ENCODE assay signal across 25 cellular contexts in the genomic region with DNA sequence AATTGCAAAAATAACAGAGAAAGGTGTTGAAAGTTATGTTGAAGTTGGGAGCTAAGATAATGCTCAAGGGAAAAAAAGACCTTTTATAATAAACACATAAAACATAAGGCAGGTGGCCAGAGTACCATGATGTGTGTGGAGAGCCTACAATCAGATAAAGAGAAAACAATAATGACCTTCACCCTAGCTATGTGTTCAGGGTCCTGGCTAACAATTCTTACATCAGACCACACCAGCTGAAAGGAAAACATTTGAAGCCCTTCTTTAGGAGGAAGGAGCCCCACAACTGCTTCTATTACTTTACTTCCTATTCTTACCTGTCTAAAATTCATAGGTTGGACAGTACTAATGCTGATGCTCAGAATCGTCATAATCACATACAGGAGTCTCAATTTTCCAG. TPM values are rescaled to one million over a fixed set of nuclear protein-coding genes. Genes with fewer than 3 reads are reported as not detected.
DNase-seq lines count a peak whose midpoint lies in the region; TF ChIP-seq lines count a peak whose summit lies in the region.
"Had no signal": no experiment of that assay in that cellular context is flagged by ENCODE, and none has a peak within 500 bp of the region (broad histone marks: within the 10 kb centered on the region; RNA-seq: fewer than 3 reads in every experiment).

No MANE protein-coding gene starts in this region.

- no peak overlapping the region for H3K4me3 ChIP-seq in neutrophil (ENCODE audit: low read depth in 1 of 2, low read length in 1 of 2)
- H3K4me3 ChIP-seq: A549, BLaER1, esophagus muscularis mucosa, hepatocyte, left ventricle myocardium inferior, upper lobe of left lung had no signal

- CTCF ChIA-PET in activated naive CD4-positive, alpha-beta T cell treated with anti-CD3 and anti-CD28 coated beads for 36 hours (lab: Charles Lee), result interaction anchor here (0.7 to 1.0 kb wide), 5 partner anchors 9 to 198 kb away, joined by 3 to 7 read pairs (median 4); no protein-coding TSS in a partner anchor
- CTCF ChIA-PET in RWPE1 (lab: Yijun Ruan, JAX), result no interaction called here

- TF ChIP-seq CTCF in brain (conservative IDR thresholded peaks at IDR 0.05), result no peak
- TF ChIP-seq CTCF in neutrophil (IDR thresholded peaks at IDR 0.05), result no peak
- TF ChIP-seq CTCF in RWPE1 (conservative IDR thresholded peaks at IDR 0.05; ENCODE audit: low read depth), result no peak

- intact Hi-C loops in activated naive CD4-positive, alpha-beta T cell treated with anti-CD3 and anti-CD28 coated beads for 36 hours (cut with micrococcal nuclease), result no loop called here

- H3K4me1 ChIP-seq in neutrophil (ENCODE audit: control insufficient read depth in 1 of 2, insufficient read depth in 1 of 2, low read depth in 1 of 2, low read length in 1 of 2), result peaks cover 17 to 23% of the 10 kb centered on the region in 2 experiments

- H3K27ac ChIP-seq in neutrophil (peak overlapping the region; percentile 43), RWPE1 (no peak overlapping the region)
- H3K27ac ChIP-seq: A549, BLaER1, esophagus muscularis mucosa, hepatocyte, HL-60, left ventricle myocardium inferior, upper lobe of left lung had no signal

- DNase-seq in activated naive CD4-positive, alpha-beta T cell treated with anti-CD3 and anti-CD28 coated beads for 36 hours, result no peak
- DNase-seq in dermis blood vessel endothelial cell, result no peak
- no peak for DNase-seq in RWPE1 (ENCODE audit: low spot score)
- DNase-seq in stimulated activated CD4-positive, alpha-beta T cell treated with anti-CD3 and anti-CD28 coated beads, Interleukin-15, amount 100 ng/mL, for 24 hours, result no peak
- DNase-seq: activated B cell treated with CpG ODN at 0.5 μM for 24 hours; activated CD4-positive, alpha-beta memory T cell treated with anti-CD3 and anti-CD28 coated beads, Interleukin-2, amount 10 ng/mL, durations not matched to agents 7 days and 5 days; activated naive CD4-positive, alpha-beta T cell treated with anti-CD3 and anti-CD28 coated beads, Interleukin-2, amount 50 U/mL, for 16 hours; DMS 273 treated with DMSO at 0.1 percent for 48 hours; effector CD8-positive, alpha-beta T cell; left ventricle myocardium inferior; NCI-H146; NCI-H524 treated with DMSO at 0.1 percent for 48 hours; SK-N-SH; stimulated activated CD4-positive, alpha-beta T cell treated with anti-CD3 and anti-CD28 coated beads, Interleukin-4, amount 100 ng/mL, for 24 hours; T-helper 9 cell; upper lobe of left lung had no signal

- H3K36me3 ChIP-seq in neutrophil, result peaks cover 6% of the 10 kb centered on the region

- H3K4me1 Mint-ChIP-seq in activated naive CD4-positive, alpha-beta T cell treated with anti-CD3 and anti-CD28 coated beads, Interleukin-2, amount 50 U/mL, for 24 hours, result peaks cover 57% of the 10 kb centered on the region
- H3K4me1 Mint-ChIP-seq in activated naive CD4-positive, alpha-beta T cell treated with anti-CD3 and anti-CD28 coated beads for 36 hours (ENCODE audit: low read depth), result peaks cover 43% of the 10 kb centered on the region
- H3K4me1 Mint-ChIP-seq in IgD-negative memory B cell (peaks cover 23 to 46% (median 37%) of the 10 kb centered on the region in 3 donors), brain (peaks cover 60% of the 10 kb centered on the region)

- H3K27ac Mint-ChIP-seq in activated naive CD4-positive, alpha-beta T cell treated with anti-CD3 and anti-CD28 coated beads, Interleukin-2, amount 50 U/mL, for 24 hours, result no peak overlapping the region
- H3K27ac Mint-ChIP-seq in activated naive CD4-positive, alpha-beta T cell treated with anti-CD3 and anti-CD28 coated beads for 36 hours, result no peak overlapping the region
- peak overlapping the region in 1 of 3 donors; percentile 61 for H3K27ac Mint-ChIP-seq in IgD-negative memory B cell
- peak overlapping the region in 2 of 5 experiments; percentile 15 to 22 for H3K27ac Mint-ChIP-seq in brain
- H3K27ac Mint-ChIP-seq: activated B cell treated with CpG ODN at 0.5 μM for 24 hours; activated CD4-positive, alpha-beta memory T cell treated with anti-CD3 and anti-CD28 coated beads, Interleukin-2, amount 10 ng/mL, durations not matched to agents 7 days and 5 days had no signal

- H3K36me3 Mint-ChIP-seq in activated naive CD4-positive, alpha-beta T cell treated with anti-CD3 and anti-CD28 coated beads, Interleukin-2, amount 50 U/mL, for 24 hours, result peaks cover 12% of the 10 kb centered on the region
- peaks cover 8% of the 10 kb centered on the region for H3K36me3 Mint-ChIP-seq in activated naive CD4-positive, alpha-beta T cell treated with anti-CD3 and anti-CD28 coated beads for 36 hours (ENCODE audit: low read depth)
- H3K36me3 Mint-ChIP-seq in IgD-negative memory B cell (peaks cover 6% of the 10 kb centered on the region), brain (peaks cover 24% of the 10 kb centered on the region)

- no peaks in the 10 kb centered on the region for H3K27me3 Mint-ChIP-seq in activated naive CD4-positive, alpha-beta T cell treated with anti-CD3 and anti-CD28 coated beads, Interleukin-2, amount 50 U/mL, for 24 hours
- no peaks in the 10 kb centered on the region for H3K27me3 Mint-ChIP-seq in activated naive CD4-positive, alpha-beta T cell treated with anti-CD3 and anti-CD28 coated beads for 36 hours (ENCODE audit: low read depth)
- H3K27me3 Mint-ChIP-seq in IgD-negative memory B cell, result no peaks in the 10 kb centered on the region
- H3K27me3 Mint-ChIP-seq in brain, result peaks cover 17% of the 10 kb centered on the region
- H3K27me3 Mint-ChIP-seq: activated B cell treated with CpG ODN at 0.5 μM for 24 hours; activated CD4-positive, alpha-beta memory T cell treated with anti-CD3 and anti-CD28 coated beads, Interleukin-2, amount 10 ng/mL, durations not matched to agents 7 days and 5 days had no signal

- peak overlapping the region; percentile 39 for H3K4me3 Mint-ChIP-seq in activated naive CD4-positive, alpha-beta T cell treated with anti-CD3 and anti-CD28 coated beads, Interleukin-2, amount 50 U/mL, for 24 hours
- H3K4me3 Mint-ChIP-seq in activated naive CD4-positive, alpha-beta T cell treated with anti-CD3 and anti-CD28 coated beads for 36 hours, result no peak overlapping the region
- peak overlapping the region in 3 of 4 donors; percentile 27 to 66 (median 34) for H3K4me3 Mint-ChIP-seq in IgD-negative memory B cell
- peak overlapping the region; percentile 42 to 60 (median 49) for H3K4me3 Mint-ChIP-seq in brain
- H3K4me3 Mint-ChIP-seq: activated B cell treated with CpG ODN at 0.5 μM for 24 hours; activated CD4-positive, alpha-beta memory T cell treated with anti-CD3 and anti-CD28 coated beads, Interleukin-2, amount 10 ng/mL, durations not matched to agents 7 days and 5 days had no signal

- no peaks in the 10 kb centered on the region for H3K27me3 ChIP-seq in neutrophil
- H3K27me3 ChIP-seq: BLaER1, esophagus muscularis mucosa, hepatocyte, upper lobe of left lung had no signal

- H3K9me3 ChIP-seq in neutrophil, result no peaks in the 10 kb centered on the region
- H3K9me3 ChIP-seq: A549, BLaER1, esophagus muscularis mucosa, left ventricle myocardium inferior, SK-N-SH, upper lobe of left lung had no signal

- no peaks in the 10 kb centered on the region for H3K9me3 Mint-ChIP-seq in activated naive CD4-positive, alpha-beta T cell treated with anti-CD3 and anti-CD28 coated beads, Interleukin-2, amount 50 U/mL, for 24 hours
- no peaks in the 10 kb centered on the region for H3K9me3 Mint-ChIP-seq in activated naive CD4-positive, alpha-beta T cell treated with anti-CD3 and anti-CD28 coated beads for 36 hours
- H3K9me3 Mint-ChIP-seq in IgD-negative memory B cell (peaks cover 0 to 3% (median 0%) of the 10 kb centered on the region in 3 donors), brain (peaks cover 0 to 2% (median 0%) of the 10 kb centered on the region in 5 experiments)
- H3K9me3 Mint-ChIP-seq: activated B cell treated with CpG ODN at 0.5 μM for 24 hours; activated CD4-positive, alpha-beta memory T cell treated with anti-CD3 and anti-CD28 coated beads, Interleukin-2, amount 10 ng/mL, durations not matched to agents 7 days and 5 days had no signal

- POLR2A ChIA-PET in RWPE1 (lab: Yijun Ruan, JAX; ENCODE audit: low non-redundant PET), result no interaction called here

RNA-seq across cellular contexts. Expression of gene TSG101, which starts 2.5 kb away (rescaled TPM):
- 10 to 100 TPM; 33.2 to 40.5 TPM for total RNA-seq in activated naive CD4-positive, alpha-beta T cell treated with anti-CD3 and anti-CD28 coated beads for 36 hours
- polyA plus RNA-seq in IgD-negative memory B cell, result 51.7 TPM
- polyA plus RNA-seq in brain (ENCODE audit: insufficient read depth, low read depth, low replicate concordance), result 95.7 TPM
- total RNA-seq in dermis blood vessel endothelial cell, result 45.3 and 68.2 TPM in 2 replicates
